8 cellular contexts compared by ENCODE assay signal in the genomic region with DNA sequence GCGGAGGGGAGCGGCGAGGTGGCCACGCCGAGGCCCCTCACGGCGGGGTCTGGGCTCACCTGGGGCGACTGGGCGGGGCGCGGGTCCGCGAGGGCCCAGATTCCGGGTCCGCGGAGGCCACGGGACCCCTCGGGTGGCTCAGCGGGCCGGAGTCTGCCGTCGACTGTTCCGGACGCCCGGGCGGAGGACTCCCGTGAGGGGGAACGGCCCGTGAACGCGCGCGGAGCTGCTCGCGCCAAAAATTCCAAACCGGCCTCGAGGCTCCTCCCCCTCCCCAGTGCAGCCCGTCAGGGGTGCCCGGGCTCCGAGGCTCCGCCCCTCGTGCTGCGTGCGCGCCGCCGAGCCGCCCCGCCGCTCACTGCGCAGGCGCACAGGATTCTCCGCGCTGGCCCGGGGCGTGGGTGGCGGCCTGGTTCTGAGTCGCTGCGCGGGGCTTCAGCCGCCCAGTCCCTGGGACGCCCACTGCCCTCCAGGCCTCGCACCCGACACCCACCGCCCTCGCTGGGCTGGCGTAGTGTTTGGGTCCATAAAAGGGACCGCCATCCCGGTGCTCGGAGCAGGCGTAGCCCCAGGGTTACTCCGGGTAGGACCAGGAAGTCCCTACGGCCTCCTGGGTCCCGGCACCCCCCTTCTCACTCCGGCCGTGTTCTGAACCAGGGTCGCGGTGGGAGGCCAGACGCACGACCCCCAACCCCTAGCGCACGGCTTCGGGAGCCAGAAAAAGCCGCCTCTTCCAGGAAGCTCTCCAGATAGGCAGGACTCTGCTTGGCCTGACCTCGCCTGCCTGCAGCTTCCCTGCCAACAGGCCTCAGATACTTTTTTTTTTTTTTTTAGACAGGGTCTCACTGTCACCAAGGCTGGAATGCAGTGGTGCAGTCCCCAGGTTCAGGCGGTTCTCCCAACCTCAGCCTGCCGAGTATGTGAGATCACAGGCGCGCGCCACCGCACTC. TPM values are rescaled to one million over a fixed set of nuclear protein-coding genes. Genes with fewer than 3 reads are reported as not detected.
DNase-seq lines count a peak whose midpoint lies in the region; ATAC-seq, FAIRE-seq and TF ChIP-seq lines count a peak whose summit lies in the region.

PKMYT1 (minus strand) TSS at position 220 of the 950 bp plus-strand sequence. CDS start 789 bp downstream, outside the sequence.

- peak within 1 kb of the TSS; percentile 87 for H3K4me3 ChIP-seq in A673 (ENCODE audit: low read depth, low read length, poor library complexity, severe bottlenecking)
- peak within 1 kb of the TSS; percentile 74 for H3K4me3 ChIP-seq in WI38 (ENCODE audit: low read depth, low read length)
- H3K4me3 ChIP-seq in breast epithelium: peak within 1 kb of the TSS; percentile 73 to 83 (median 78)
- peak within 1 kb of the TSS; percentile 42 to 78 for H3K4me3 ChIP-seq in small intestine (ENCODE audit: low read depth in 1 of 2, low read length in 2 of 2)

- CTCF ChIA-PET in A673 (lab: Charles Lee): no interaction called here

- BruUV-seq in A673 (replicated peaks; lab: Mats Ljungman, UMichigan): TSS peak; percentile 85

- intact Hi-C loops in A673 (cut with micrococcal nuclease; ENCODE audit: unreplicated experiment) (no loop called here), breast epithelium (cut with DNase I; ENCODE audit: low total_unique reads) (no loop called here)

- H3K27me3 ChIP-seq in A673 (replicated peaks; ENCODE audit: insufficient read depth, low read depth, low read length, poor library complexity): no peaks in the 10 kb centered on the region
- H3K27me3 ChIP-seq in breast epithelium: no peaks in the 10 kb centered on the region
- H3K27me3 ChIP-seq in small intestine (ENCODE audit: control insufficient read depth in 2 of 2, insufficient read depth in 2 of 2, low read length in 2 of 2): no peaks in the 10 kb centered on the region

- H3K4me1 ChIP-seq in A673 (ENCODE audit: insufficient read depth, low read length, poor library complexity, severe bottlenecking) (peaks cover 10% of the 10 kb centered on the region), breast epithelium (peaks cover 3 to 6% of the 10 kb centered on the region in 2 donors), small intestine (ENCODE audit: control insufficient read depth in 2 of 2, insufficient read depth in 1 of 2, low read depth in 1 of 2, low read length in 1 of 2) (no peaks in the 10 kb centered on the region)

- WGBS in small intestine, 3 donors: 6 to 9% (median 9%) methylated on average over 57 to 91 of the region's 91 CpGs

- peak within 1 kb of the TSS; percentile 87 for H3K27ac ChIP-seq in A673 (ENCODE audit: low read depth, low read length, poor library complexity, severe bottlenecking)
- H3K27ac ChIP-seq in breast epithelium: peak within 1 kb of the TSS; percentile 74 to 90
- H3K27ac ChIP-seq in small intestine (ENCODE audit: low read depth in 1 of 2, low read length in 1 of 2): peak within 1 kb of the TSS; percentile 85 to 91

- DNase-seq in A673 (ENCODE audit: low spot score) (peak; percentile 94), NCI-H2171 treated with DMSO at 0.1 percent for 48 hours (lab: John Stamatoyannopoulos, UW) (peak; percentile 83), breast epithelium (ENCODE audit: low spot score in 2 of 2) (peak; percentile 83 to 87), iPS-NIHi11 (ENCODE audit: low spot score) (peak; percentile 100), small intestine (peak; percentile 91)

- H3K36me3 ChIP-seq in A673 (ENCODE audit: insufficient read depth, low read length, poor library complexity, severe bottlenecking) (peaks cover 15% of the 10 kb centered on the region), breast epithelium (no peaks in the 10 kb centered on the region), small intestine (ENCODE audit: control insufficient read depth in 2 of 2, insufficient read depth in 2 of 2, low read length in 2 of 2) (no peaks in the 10 kb centered on the region)

- peak; percentile 82 for TF ChIP-seq POLR2A in breast epithelium (IDR thresholded peaks at IDR 0.05)

- H3K9me3 ChIP-seq in A673 (ENCODE audit: low read depth, low read length, poor library complexity, severe bottlenecking): no peaks in the 10 kb centered on the region
- H3K9me3 ChIP-seq in breast epithelium: no peaks in the 10 kb centered on the region
- H3K9me3 ChIP-seq in small intestine (ENCODE audit: control insufficient read depth, low read depth): no peaks in the 10 kb centered on the region

- POLR2A ChIA-PET in A673 (lab: Charles Lee; ENCODE audit: low non-redundant PET): no interaction called here

- no peak for FAIRE-seq in small intestine (lab: Jason Lieb, UNC)

- peak; percentile 55 for ATAC-seq in GM18858 (IDR thresholded peaks at IDR 0.05; ENCODE audit: unreplicated experiment)
- ATAC-seq in HG03066 (IDR thresholded peaks at IDR 0.05; ENCODE audit: low read depth, unreplicated experiment): peak; percentile 72

- TF ChIP-seq CTCF in A673 (conservative IDR thresholded peaks at IDR 0.05; ENCODE audit: low read depth, low read length): no peak
- TF ChIP-seq CTCF in WI38 (IDR thresholded peaks at IDR 0.05; ENCODE audit: low read depth, low read length): no peak
- TF ChIP-seq CTCF in breast epithelium (IDR thresholded peaks at IDR 0.05): no peak

RNA-seq across cellular contexts. Expression of gene PKMYT1, which starts in this region (rescaled TPM):
- total RNA-seq in A673 (2021) (120 and 128 TPM in 2 replicates), breast epithelium (1 to 10 TPM in 1 of 3 donors, under 1 TPM in 2; 0.66 to 1.4 (median 0.73) TPM)
- polyA plus RNA-seq in small intestine: 10 to 100 TPM in 1 of 3 donors, 1 to 10 TPM in 2; 2.5 to 24.7 (median 3.2) TPM

Comparison
In these comparisons a context has a peak if more than half of its experiments do, and no peak if none do; other contexts are left out.
1. Peak in every context shown above with its lines: DNase-seq, ATAC-seq, H3K4me3 ChIP-seq and H3K27ac ChIP-seq.
2. RNA of gene PKMYT1 (total RNA-seq): 120 to 128 TPM in A673; 0.66 to 1.4 TPM in breast epithelium; every median in the first group is over 10 times any median in the second.